Comparison of ENCODE assay signal across 15 cellular contexts in the genomic region with DNA sequence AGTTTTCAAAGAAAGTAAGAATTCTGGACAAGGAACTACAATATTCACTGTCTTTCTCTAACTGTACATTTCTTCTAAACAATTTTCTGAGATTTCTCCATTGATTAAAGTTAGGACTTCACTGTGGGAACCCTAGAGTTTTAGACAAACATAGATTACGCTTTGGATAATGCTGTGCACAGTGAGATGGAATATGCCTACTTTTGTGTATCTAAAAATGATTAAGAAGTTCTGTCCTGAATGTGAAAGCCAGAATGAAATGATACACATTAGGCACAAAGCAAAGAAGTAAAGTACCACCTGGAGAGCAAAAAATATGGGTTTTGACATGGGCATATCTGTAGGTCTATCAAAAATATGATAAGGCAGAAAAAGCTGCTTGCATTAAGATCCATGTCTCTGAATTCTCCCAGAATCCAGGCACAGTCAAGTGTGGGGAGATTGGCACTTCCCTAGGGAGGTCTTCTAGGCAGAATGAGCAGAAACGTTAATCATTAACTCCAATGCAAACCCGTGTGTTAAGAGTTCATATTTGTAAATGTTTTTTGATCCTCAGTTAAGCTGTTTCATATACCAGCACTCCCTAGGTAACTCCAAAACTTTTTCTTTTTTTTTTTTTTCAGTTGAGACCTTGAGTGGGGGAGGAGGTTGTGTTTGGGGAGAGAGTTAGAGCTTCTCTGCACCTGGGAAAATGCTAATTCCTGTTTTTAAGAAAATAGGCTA.
A peak's percentile ranks its signal among the peaks of the same experiment; 100 is the strongest.
DNase-seq lines count a peak whose midpoint lies in the region; ATAC-seq and TF ChIP-seq lines count a peak whose summit lies in the region.
"Had no signal": no experiment of that assay in that cellular context is flagged by ENCODE, and none has a peak within 500 bp of the region (broad histone marks: within the 10 kb centered on the region; RNA-seq: fewer than 3 reads in every experiment).

No MANE protein-coding gene starts in this region.

- H3K27me3 Mint-ChIP-seq in Calu3 (ENCODE audit: unreplicated experiment) = no peaks in the 10 kb centered on the region
- H3K27me3 Mint-ChIP-seq: stimulated activated naive CD8-positive, alpha-beta T cell treated with anti-CD3 and anti-CD28 coated beads, Interleukin-15, amount 100 ng/mL, for 72 hours had no signal

- H3K36me3 ChIP-seq in SJSA1 = no peaks in the 10 kb centered on the region

- peaks cover 88% of the 10 kb centered on the region for H3K4me1 Mint-ChIP-seq in Calu3 (ENCODE audit: low read depth, unreplicated experiment)
- H3K4me1 Mint-ChIP-seq: neural crest cell; stimulated activated naive CD8-positive, alpha-beta T cell treated with anti-CD3 and anti-CD28 coated beads, Interleukin-15, amount 100 ng/mL, for 72 hours had no signal

- no peaks in the 10 kb centered on the region for H3K9me3 ChIP-seq in SJSA1 (replicated peaks)

- CTCF ChIA-PET in Calu3 (lab: Charles Lee) = interaction anchor here (0.6 to 2.3 kb wide), 6 partner anchors 10 to 175 kb away, joined by 3 to 8 read pairs (median 4); no protein-coding TSS in a partner anchor
- CTCF ChIA-PET in RWPE1 (lab: Yijun Ruan, JAX) = interaction anchor here (0.6 kb wide), 1 partner anchor 34 kb away, joined by 4 read pairs; no protein-coding TSS in a partner anchor

- peaks cover 8% of the 10 kb centered on the region for H3K36me3 Mint-ChIP-seq in Calu3 (ENCODE audit: insufficient read depth, unreplicated experiment)

- no peaks in the 10 kb centered on the region for H3K27me3 ChIP-seq in SJSA1 (replicated peaks)

- peaks cover 3% of the 10 kb centered on the region for H3K9me3 Mint-ChIP-seq in Calu3 (ENCODE audit: low read depth, unreplicated experiment)
- H3K9me3 Mint-ChIP-seq: neural crest cell; stimulated activated naive CD8-positive, alpha-beta T cell treated with anti-CD3 and anti-CD28 coated beads, Interleukin-15, amount 100 ng/mL, for 72 hours had no signal

- BruUV-seq in Calu3 (replicated peaks; lab: Mats Ljungman, UMichigan) = no TSS peak

- intact Hi-C loops in Calu3 (cut with micrococcal nuclease; ENCODE audit: unreplicated experiment) = loop anchor here (1.0 to 10.0 kb wide), 6 partner anchors 11 to 463 kb away; no protein-coding TSS in a partner anchor

- ATAC-seq in HG02623 (IDR thresholded peaks at IDR 0.05; ENCODE audit: unreplicated experiment) = no peak
- no peak for ATAC-seq in GM19023 (IDR thresholded peaks at IDR 0.05; ENCODE audit: unreplicated experiment)
- ATAC-seq: GM12878; stimulated activated naive CD8-positive, alpha-beta T cell treated with anti-CD3 and anti-CD28 coated beads, Interleukin-15, amount 100 ng/mL, for 72 hours had no signal

- H3K4me3 Mint-ChIP-seq in Calu3 (ENCODE audit: low read depth, unreplicated experiment) = peak overlapping the region; percentile 38
- H3K4me3 Mint-ChIP-seq: neural crest cell; stimulated activated naive CD8-positive, alpha-beta T cell treated with anti-CD3 and anti-CD28 coated beads, Interleukin-15, amount 100 ng/mL, for 72 hours had no signal

- POLR2A ChIA-PET in RWPE1 (lab: Yijun Ruan, JAX; ENCODE audit: low non-redundant PET) = no interaction called here

- peak overlapping the region; percentile 85 for H3K27ac Mint-ChIP-seq in Calu3 (ENCODE audit: unreplicated experiment)

- no peak for TF ChIP-seq CTCF in Calu3 (IDR thresholded peaks at IDR 0.05; ENCODE audit: unreplicated experiment)
- no peak for TF ChIP-seq CTCF in RWPE1 (conservative IDR thresholded peaks at IDR 0.05; ENCODE audit: low read depth)

- H3K27ac ChIP-seq in SJSA1 (peak overlapping the region; percentile 34; the same call in 1 of the 2 replicates), RWPE1 (no peak overlapping the region)

- DNase-seq in Calu3 (peak; percentile 50), SJSA1 (ENCODE audit: low read depth in 1 of 2, low spot score in 2 of 2) (no peak), kidney glomerular epithelial cell (lab: John Stamatoyannopoulos, UW) (peak; percentile 84), renal cortical epithelial cell (ENCODE audit: low read depth) (peak; percentile 91), inferior parietal cortex (ENCODE audit: extremely low spot score) (no peak), RWPE1 (ENCODE audit: low spot score) (no peak)
- DNase-seq: GDM1; KG1; NCI-H1092; NCI-H524; stimulated activated naive CD8-positive, alpha-beta T cell treated with anti-CD3 and anti-CD28 coated beads, Interleukin-15, amount 100 ng/mL, for 72 hours had no signal

- peaks cover 18% of the 10 kb centered on the region for H3K4me1 ChIP-seq in SJSA1 (replicated peaks)

- no peak overlapping the region for H3K4me3 ChIP-seq in SJSA1
- H3K4me3 ChIP-seq: GM12878 had no signal

Comparison
In these comparisons a context has a peak if more than half of its experiments do, and no peak if none do; other contexts are left out.
1. DNase-seq: peak in Calu3 (single experiment), kidney glomerular epithelial cell (single experiment) and renal cortical epithelial cell (single experiment); none in SJSA1 (0 of 2), inferior parietal cortex (single experiment) and RWPE1 (single experiment).